Comparison of ENCODE assay signal across 13 cellular contexts in genomic region chr19:5035817-5036732, GRCh38.
A peak's percentile ranks its signal among the peaks of the same experiment; 100 is the strongest.
DNase-seq lines count a peak whose midpoint lies in the region; ATAC-seq and TF ChIP-seq lines count a peak whose summit lies in the region.
"Had no signal": no experiment of that assay in that cellular context is flagged by ENCODE, and none has a peak within 500 bp of the region (broad histone marks: within the 10 kb centered on the region; RNA-seq: fewer than 3 reads in every experiment).

No MANE protein-coding gene starts in this region.

- H3K27ac Mint-ChIP-seq in brain: peak overlapping the region; percentile 91 to 99 (median 97)
- no peak overlapping the region for H3K27ac Mint-ChIP-seq in activated naive CD8-positive, alpha-beta T cell treated with anti-CD3 and anti-CD28 coated beads, Interleukin-2, amount 50 U/mL, for 24 hours
- H3K27ac Mint-ChIP-seq: immature natural killer cell had no signal

- no peaks in the 10 kb centered on the region for H3K27me3 ChIP-seq in SK-N-SH (ENCODE audit: insufficient read depth)

- peaks cover 8% of the 10 kb centered on the region for H3F3A ChIP-seq in SK-N-SH (replicated peaks; ENCODE audit: insufficient read depth)

- 62% methylated on average over 14 of the region's 38 CpGs for WGBS in SK-N-SH (ENCODE audit: low lambda C conversion rate)

- TF ChIP-seq CTCF in SK-N-SH (IDR thresholded peaks at IDR 0.05) (no peak), brain (conservative IDR thresholded peaks at IDR 0.05) (no peak), OCI-LY7 (conservative IDR thresholded peaks at IDR 0.05; ENCODE audit: low read length) (no peak)

- peak overlapping the region; percentile 44 to 90; a peak in 3 of 4 replicates for H3K27ac ChIP-seq in SK-N-SH (ENCODE audit: low read depth in 2 of 2, low read length in 1 of 2)
- H3K27ac ChIP-seq in temporal lobe (ENCODE audit: low read depth, low read length): peak overlapping the region; percentile 65
- no peak overlapping the region for H3K27ac ChIP-seq in OCI-LY7 (ENCODE audit: low read depth, low read length, poor library complexity, severe bottlenecking)

- no peak overlapping the region for H3K9ac ChIP-seq in SK-N-SH

- peaks cover 27% of the 10 kb centered on the region for H3K36me3 Mint-ChIP-seq in brain
- H3K36me3 Mint-ChIP-seq in activated naive CD8-positive, alpha-beta T cell treated with anti-CD3 and anti-CD28 coated beads, Interleukin-2, amount 50 U/mL, for 24 hours (ENCODE audit: low read depth): peaks cover 2% of the 10 kb centered on the region

- intact Hi-C loops in OCI-LY7 (cut with micrococcal nuclease; ENCODE audit: unreplicated experiment): loop anchor here (10.0 kb wide), 1 partner anchor 311 kb away; the partner anchor contains the start of gene DPP9

- POLR2A ChIA-PET in SK-N-SH (lab: Yijun Ruan, JAX) (no interaction called here), OCI-LY7 (lab: Charles Lee) (no interaction called here)

- H3K9me3 ChIP-seq in SK-N-SH (no peaks in the 10 kb centered on the region), OCI-LY7 (ENCODE audit: low read length) (no peaks in the 10 kb centered on the region)

- TF ChIP-seq EP300 in SK-N-SH (IDR thresholded peaks at IDR 0.05; ENCODE audit: borderline replicate concordance in 1 of 2, low read depth in 1 of 2, low read length in 1 of 2): no peak

- H3K4me1 ChIP-seq in SK-N-SH (ENCODE audit: control insufficient read depth in 1 of 2, insufficient read depth in 2 of 2, low read depth in 1 of 2, low read length in 1 of 2) (peaks cover 23 to 41% of the 10 kb centered on the region in 2 experiments), OCI-LY7 (ENCODE audit: insufficient read depth, low read length, poor library complexity, severe bottlenecking) (peaks cover 4% of the 10 kb centered on the region)

- no peak for TF ChIP-seq RAD21 in SK-N-SH (IDR thresholded peaks at IDR 0.05; ENCODE audit: low read length)

- no peaks in the 10 kb centered on the region for H3K27me3 Mint-ChIP-seq in brain
- no peaks in the 10 kb centered on the region for H3K27me3 Mint-ChIP-seq in activated naive CD8-positive, alpha-beta T cell treated with anti-CD3 and anti-CD28 coated beads, Interleukin-2, amount 50 U/mL, for 24 hours
- H3K27me3 Mint-ChIP-seq: naive thymus-derived CD8-positive, alpha-beta T cell; T-helper 17 cell had no signal

- no peaks in the 10 kb centered on the region for H3K9me2 ChIP-seq in SK-N-SH
- no peaks in the 10 kb centered on the region for H3K9me2 ChIP-seq in OCI-LY7 (ENCODE audit: insufficient read depth, low read length)

- peak overlapping the region in 3 of 5 experiments; percentile 55 to 78 (median 78) for H3K4me3 Mint-ChIP-seq in brain
- H3K4me3 Mint-ChIP-seq in activated naive CD8-positive, alpha-beta T cell treated with anti-CD3 and anti-CD28 coated beads, Interleukin-2, amount 50 U/mL, for 24 hours: no peak overlapping the region
- H3K4me3 Mint-ChIP-seq: immature natural killer cell; naive thymus-derived CD8-positive, alpha-beta T cell; T-helper 17 cell had no signal

- H3K9me3 Mint-ChIP-seq in brain: no peaks in the 10 kb centered on the region
- no peaks in the 10 kb centered on the region for H3K9me3 Mint-ChIP-seq in activated naive CD8-positive, alpha-beta T cell treated with anti-CD3 and anti-CD28 coated beads, Interleukin-2, amount 50 U/mL, for 24 hours
- H3K9me3 Mint-ChIP-seq: immature natural killer cell; naive thymus-derived CD8-positive, alpha-beta T cell had no signal

- BruUV-seq in OCI-LY7 (replicated peaks; lab: Mats Ljungman, UMichigan): no TSS peak

- DNase-seq in SK-N-SH (no peak), midbrain (lab: John Stamatoyannopoulos, UW) (peak; percentile 40), OCI-LY7 (ENCODE audit: low spot score) (no peak)
- no peak for DNase-seq in activated naive CD8-positive, alpha-beta T cell treated with anti-CD3 and anti-CD28 coated beads, Interleukin-2, amount 50 U/mL, for 24 hours
- DNase-seq: activated gamma-delta T cell treated with Interleukin-2 at 50 U/mL for 16 hours; DND-41; immature natural killer cell; naive thymus-derived CD8-positive, alpha-beta T cell; T-helper 17 cell had no signal

- peaks cover 66% of the 10 kb centered on the region for H3K4me1 Mint-ChIP-seq in brain
- H3K4me1 Mint-ChIP-seq in activated naive CD8-positive, alpha-beta T cell treated with anti-CD3 and anti-CD28 coated beads, Interleukin-2, amount 50 U/mL, for 24 hours: no peaks in the 10 kb centered on the region

- CTCF ChIA-PET in SK-N-SH (lab: Yijun Ruan, JAX) (interaction anchor here (0.7 to 5.4 kb wide), 7 partner anchors 12 to 245 kb away, joined by 3 to 71 read pairs (median 4); no protein-coding TSS in a partner anchor), OCI-LY7 (lab: Charles Lee; ENCODE audit: unreplicated experiment) (no interaction called here)

- no peak overlapping the region for H3K4me3 ChIP-seq in SK-N-SH (ENCODE audit: low read depth in 2 of 2, low read length in 1 of 2)
- H3K4me3 ChIP-seq in OCI-LY7 (ENCODE audit: low read depth, low read length, poor library complexity, severe bottlenecking): no peak overlapping the region

- H2AFZ ChIP-seq in SK-N-SH (ENCODE audit: low read depth) (no peak overlapping the region), OCI-LY7 (ENCODE audit: low read length) (no peak overlapping the region)

- H3K79me2 ChIP-seq in SK-N-SH (ENCODE audit: insufficient read depth) (peaks cover 38% of the 10 kb centered on the region; the same call in 1 of the 2 replicates), OCI-LY7 (ENCODE audit: insufficient read depth, low read depth, low read length) (no peaks in the 10 kb centered on the region)

- H3K36me3 ChIP-seq in SK-N-SH (replicated peaks in 1 of 2; ENCODE audit: control insufficient read depth in 1 of 2, insufficient read depth in 2 of 2, low read length in 1 of 2) (peaks cover 6 to 14% of the 10 kb centered on the region in 2 experiments), OCI-LY7 (ENCODE audit: insufficient read depth, low read length) (peaks cover 7% of the 10 kb centered on the region; the same call in 1 of the 2 replicates)

- ATAC-seq in SK-N-SH treated with all-trans-retinoic acid at 6 μM for 48 hours (no peak), esophagus mucosa (no peak)
- no peak for ATAC-seq in activated naive CD8-positive, alpha-beta T cell treated with anti-CD3 and anti-CD28 coated beads, Interleukin-2, amount 50 U/mL, for 24 hours
- ATAC-seq: naive thymus-derived CD8-positive, alpha-beta T cell; T-helper 17 cell had no signal

- H3K4me2 ChIP-seq in SK-N-SH: peak overlapping the region; percentile 69; the same call in 1 of the 2 replicates
- no peak overlapping the region for H3K4me2 ChIP-seq in OCI-LY7 (ENCODE audit: low read length)

- H4K20me1 ChIP-seq in SK-N-SH (ENCODE audit: insufficient read depth): peaks cover 49% of the 10 kb centered on the region
- no peaks in the 10 kb centered on the region for H4K20me1 ChIP-seq in OCI-LY7 (ENCODE audit: insufficient read depth, low read length)

TF ChIP-seq in SK-N-SH, 30 proteins besides CTCF, POLR2A, EP300 and RAD21:
- TF ChIP-seq NFIC (IDR thresholded peaks at IDR 0.05; ENCODE audit: borderline replicate concordance): no peak
- no peak for TF ChIP-seq GABPA (IDR thresholded peaks at IDR 0.05; ENCODE audit: low read depth)
- no peak for TF ChIP-seq EZH2phosphoT487 (IDR thresholded peaks at IDR 0.05; ENCODE audit: borderline replicate concordance, low read depth)
- no peak for TF ChIP-seq RXRA (IDR thresholded peaks at IDR 0.05; ENCODE audit: borderline replicate concordance, low read depth)
- TF ChIP-seq RCOR1 (IDR thresholded peaks at IDR 0.05; ENCODE audit: low read length): no peak
- TF ChIP-seq POLR2AphosphoS5 (IDR thresholded peaks at IDR 0.05; ENCODE audit: low read depth, low read length): no peak
- TF ChIP-seq, protein P1, sequence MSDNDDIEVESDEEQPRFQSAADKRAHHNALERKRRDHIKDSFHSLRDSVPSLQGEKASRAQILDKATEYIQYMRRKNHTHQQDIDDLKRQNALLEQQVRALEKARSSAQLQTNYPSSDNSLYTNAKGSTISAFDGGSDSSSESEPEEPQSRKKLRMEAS (IDR thresholded peaks at IDR 0.05; ENCODE audit: low read depth): no peak
- TF ChIP-seq FOSL2 (IDR thresholded peaks at IDR 0.05; ENCODE audit: borderline replicate concordance, low read depth): no peak
- TF ChIP-seq ELF1 (IDR thresholded peaks at IDR 0.05): no peak
- TF ChIP-seq CHD2 (IDR thresholded peaks at IDR 0.05; ENCODE audit: low read length, partially characterized antibody): no peak
TF ChIP-seq in SK-N-SH: peak in this region for 0.

TF ChIP-seq in SK-N-SH treated with all-trans-retinoic acid at 6 μM for 48 hours, 23 proteins besides CTCF, POLR2A, EP300 and RAD21 (continues in another document):
- TF ChIP-seq TCF4 (CRISPR knock-in tag; IDR thresholded peaks at IDR 0.05; ENCODE audit: borderline replicate concordance): no peak
- TF ChIP-seq RARB (CRISPR knock-in tag; IDR thresholded peaks at IDR 0.05): no peak
- no peak for TF ChIP-seq POU6F1 (CRISPR knock-in tag; IDR thresholded peaks at IDR 0.05; ENCODE audit: borderline replicate concordance, low read depth)
- TF ChIP-seq ISL1 (CRISPR knock-in tag; IDR thresholded peaks at IDR 0.05): no peak
- no peak for TF ChIP-seq PATZ1 (CRISPR knock-in tag; IDR thresholded peaks at IDR 0.05; ENCODE audit: borderline replicate concordance)
